13 cellular contexts compared by ENCODE assay signal in genomic region chr1:21312407-21312992, GRCh38. TPM values are rescaled to one million over a fixed set of nuclear protein-coding genes. Genes with fewer than 3 reads are reported as not detected.
DNase-seq lines count a peak whose midpoint lies in the region; ATAC-seq and TF ChIP-seq lines count a peak whose summit lies in the region.
"Had no signal": no experiment of that assay in that cellular context is flagged by ENCODE, and none has a peak within 500 bp of the region (broad histone marks: within the 10 kb centered on the region; RNA-seq: fewer than 3 reads in every experiment).

No MANE protein-coding gene starts in this region.

- no peak for TF ChIP-seq CTCF in HFFc6 (IDR thresholded peaks at IDR 0.05)
- TF ChIP-seq CTCF in adrenal gland (IDR thresholded peaks at IDR 0.05): no peak
- TF ChIP-seq CTCF in fibroblast of lung (conservative IDR thresholded peaks at IDR 0.05 in 1 of 2, IDR thresholded peaks at IDR 0.05 in 1 of 2; ENCODE audit: low read depth in 1 of 2, low read length in 2 of 2): no peak

- H3K27ac ChIP-seq in adrenal gland (peak overlapping the region in 3 of 5 donors; percentile 73 to 98 (median 94)), fibroblast of lung (ENCODE audit: insufficient read depth, low read length) (peak overlapping the region; percentile 15)
- H3K27ac ChIP-seq: VCaP had no signal

- TF ChIP-seq POLR2A in adrenal gland (IDR thresholded peaks at IDR 0.05): no peak

- H3K27me3 Mint-ChIP-seq in HFFc6 (ENCODE audit: insufficient read depth): peaks cover 3% of the 10 kb centered on the region; the same call in 1 of the 2 replicates
- H3K27me3 Mint-ChIP-seq in stimulated activated memory B cell treated with anti-CD40 and anti-IgM and Interleukin-4, amounts not matched to agents 10 μg/mL and 1 μg/mL and 100 μg/mL, for 72 hours: no peaks in the 10 kb centered on the region
- H3K27me3 Mint-ChIP-seq: naive B cell had no signal

- no peak overlapping the region for H3K9ac ChIP-seq in fibroblast of lung (ENCODE audit: insufficient read depth, low read length)

- H3K4me3 Mint-ChIP-seq in HFFc6: no peak overlapping the region
- no peak overlapping the region for H3K4me3 Mint-ChIP-seq in stimulated activated memory B cell treated with anti-CD40 and anti-IgM and Interleukin-4, amounts not matched to agents 10 μg/mL and 1 μg/mL and 100 μg/mL, for 72 hours

- peaks cover 9% of the 10 kb centered on the region; the same call in 1 of the 2 replicates for H3K36me3 Mint-ChIP-seq in HFFc6 (ENCODE audit: low read depth)
- peaks cover 36% of the 10 kb centered on the region for H3K36me3 Mint-ChIP-seq in stimulated activated memory B cell treated with anti-CD40 and anti-IgM and Interleukin-4, amounts not matched to agents 10 μg/mL and 1 μg/mL and 100 μg/mL, for 72 hours

- H3K9me3 ChIP-seq in adrenal gland (replicated peaks in 1 of 3) (no peaks in the 10 kb centered on the region), fibroblast of lung (ENCODE audit: control insufficient read depth, insufficient read depth, low read depth, low read length) (no peaks in the 10 kb centered on the region)

- intact Hi-C loops in adrenal gland (cut with DNase I): no loop called here

- H2AFZ ChIP-seq in fibroblast of lung (ENCODE audit: low read length): no peak overlapping the region

- H3K9me3 Mint-ChIP-seq in HFFc6: no peaks in the 10 kb centered on the region
- no peaks in the 10 kb centered on the region for H3K9me3 Mint-ChIP-seq in stimulated activated memory B cell treated with anti-CD40 and anti-IgM and Interleukin-4, amounts not matched to agents 10 μg/mL and 1 μg/mL and 100 μg/mL, for 72 hours

- no peak for ATAC-seq in stimulated activated memory B cell treated with anti-CD40 and anti-IgM and Interleukin-4, amounts not matched to agents 10 μg/mL and 1 μg/mL and 100 μg/mL, for 72 hours
- no peak for ATAC-seq in GM18517 (IDR thresholded peaks at IDR 0.05; ENCODE audit: unreplicated experiment)

- no peaks in the 10 kb centered on the region for H3K36me3 ChIP-seq in adrenal gland (replicated peaks in 1 of 2)
- H3K36me3 ChIP-seq in fibroblast of lung (ENCODE audit: control insufficient read depth, insufficient read depth, low read length): peaks cover 2% of the 10 kb centered on the region

- no peaks in the 10 kb centered on the region for H3K27me3 ChIP-seq in adrenal gland
- H3K27me3 ChIP-seq in fibroblast of lung (ENCODE audit: control insufficient read depth, insufficient read depth, low read length): no peaks in the 10 kb centered on the region

- H3K4me1 ChIP-seq in adrenal gland (replicated peaks in 1 of 2) (peaks cover 40 to 90% of the 10 kb centered on the region in 2 donors), fibroblast of lung (ENCODE audit: control insufficient read depth, extremely low read depth, insufficient read depth, low read length) (peaks cover 47% of the 10 kb centered on the region)

- peaks cover 75% of the 10 kb centered on the region for H3K4me1 Mint-ChIP-seq in HFFc6 (ENCODE audit: low read depth)
- H3K4me1 Mint-ChIP-seq in stimulated activated memory B cell treated with anti-CD40 and anti-IgM and Interleukin-4, amounts not matched to agents 10 μg/mL and 1 μg/mL and 100 μg/mL, for 72 hours: peaks cover 61% of the 10 kb centered on the region

- H3K27ac Mint-ChIP-seq in HFFc6: peak overlapping the region; percentile 91
- peak overlapping the region; percentile 23 for H3K27ac Mint-ChIP-seq in stimulated activated memory B cell treated with anti-CD40 and anti-IgM and Interleukin-4, amounts not matched to agents 10 μg/mL and 1 μg/mL and 100 μg/mL, for 72 hours

- no peak overlapping the region for H3K4me2 ChIP-seq in fibroblast of lung (ENCODE audit: extremely low read depth, insufficient read depth, low read length)

- H3K4me3 ChIP-seq in adrenal gland (no peak overlapping the region), fibroblast of lung (replicated peaks in 1 of 4; ENCODE audit: control extremely low read depth in 1 of 4, insufficient read depth in 1 of 4, low read depth in 3 of 4, low read length in 4 of 4) (no peak overlapping the region)

- WGBS in adrenal gland, 4 donors: 46 to 56% (median 50%) methylated on average over 2 to 4 of the region's 4 CpGs

- H4K20me1 ChIP-seq in fibroblast of lung (ENCODE audit: control insufficient read depth, extremely low read depth, insufficient read depth, low read length): no peaks in the 10 kb centered on the region

- H3K79me2 ChIP-seq in fibroblast of lung (ENCODE audit: control insufficient read depth, insufficient read depth, low read length): peaks cover 52% of the 10 kb centered on the region

- DNase-seq in HFFc6 (no peak), adrenal gland (no peak), fibroblast of lung (ENCODE audit: low read depth in 2 of 2) (no peak), NCI-H226 (no peak)
- no peak for DNase-seq in activated naive CD4-positive, alpha-beta T cell (lab: John Stamatoyannopoulos, UW)
- DNase-seq: activated CD4-positive, alpha-beta T cell treated with anti-CD3 and anti-CD28 coated beads, Interleukin-2, amount 50 U/mL, for 1 hour; activated effector memory CD4-positive, alpha-beta T cell treated with anti-CD3 and anti-CD28 coated beads, Interleukin-2, amount 50 U/mL, for 16 hours; foreskin melanocyte; naive B cell; NCI-H510A had no signal

RNA-seq across cellular contexts. Expression of gene ECE1, which starts 22.2 kb away (rescaled TPM):
- 100 to 1,000 TPM; 116 to 134 (median 124) TPM for total RNA-seq in HFFc6 (2021; fragmentation: NEBNext Ultra II Directional; extraction: Animal tissue kit (Norgen Biotek cat#: 25700))
- 100 to 1,000 TPM; 173 to 588 (median 259) TPM for total RNA-seq in adrenal gland
- 100 to 1,000 TPM; 150 to 327 (median 176) TPM for polyA plus RNA-seq in adrenal gland
- 57.3 and 138 TPM in 2 replicates for total RNA-seq in fibroblast of lung
- polyA plus RNA-seq in fibroblast of lung: 131 and 137 TPM in 2 replicates
- polyA plus RNA-seq in fibroblast of lung (2012): 145 and 152 TPM in 2 replicates
- 228 and 250 TPM in 2 replicates for polyA minus RNA-seq in fibroblast of lung (ENCODE audit: low replicate concordance)
